1 cellular context compared by ENCODE assay signal in genomic region chr9:38039907-38040682, GRCh38.
TF ChIP-seq lines count a peak whose summit lies in the region.

No MANE protein-coding gene starts in this region.

TF ChIP-seq in H1, 55 proteins besides CTCF, POLR2A, EP300 and RAD21:
- TF ChIP-seq SP1 (IDR thresholded peaks at IDR 0.05; ENCODE audit: low read depth, low read length) = no peak
